8 cellular contexts compared by ENCODE assay signal in the genomic region with DNA sequence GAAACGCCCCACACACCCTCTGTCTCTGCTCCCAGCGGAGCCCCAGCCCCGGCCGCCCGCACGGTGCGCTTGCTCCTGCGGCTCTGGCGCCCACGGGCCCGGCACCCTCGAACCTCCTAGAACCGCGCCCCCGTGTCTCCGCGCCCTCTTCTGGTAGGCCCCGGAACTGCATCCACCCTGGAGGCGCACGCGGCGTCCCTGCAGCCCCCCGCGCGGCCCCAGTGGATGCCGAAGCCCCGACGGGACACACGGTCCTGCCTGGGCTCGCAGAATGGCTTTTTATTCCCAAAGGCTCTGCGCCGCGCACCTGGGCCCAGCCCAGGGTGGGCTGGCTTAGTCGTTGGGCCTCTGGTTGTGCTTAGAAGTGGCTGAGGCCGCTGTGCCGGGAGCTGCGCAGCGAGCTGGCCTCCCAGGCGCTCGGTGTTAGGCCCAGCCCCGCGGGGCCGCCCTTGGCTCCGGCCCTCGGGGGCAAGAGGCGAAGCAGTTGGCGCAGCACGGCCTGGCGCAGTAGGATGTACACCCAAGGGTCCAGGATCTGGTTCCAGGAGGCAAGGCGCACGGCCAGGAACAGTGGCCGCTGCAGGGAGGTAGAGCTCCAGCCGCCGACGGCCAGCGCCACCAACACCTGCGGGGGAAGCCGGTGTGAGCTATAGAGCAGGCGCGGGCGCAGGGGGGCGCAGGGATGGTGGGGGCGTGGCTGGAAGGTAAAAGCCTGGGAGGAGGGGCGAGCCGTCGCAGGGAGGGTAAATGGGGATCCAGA. TPM values are rescaled to one million over a fixed set of nuclear protein-coding genes. Genes with fewer than 3 reads are reported as not detected.
A peak's percentile ranks its signal among the peaks of the same experiment; 100 is the strongest.
DNase-seq lines count a peak whose midpoint lies in the region; ATAC-seq, FAIRE-seq and TF ChIP-seq lines count a peak whose summit lies in the region.

No MANE protein-coding gene starts in this region.

- peak overlapping the region; percentile 42 for H3K4me2 ChIP-seq in HepG2 (ENCODE audit: low read depth, low read length)

- WGBS in HepG2 (ENCODE audit: low lambda C conversion rate), result 66% methylated on average over 26 of the region's 66 CpGs

- peak; percentile 29 for DNase-seq in NCI-H1694 (lab: John Stamatoyannopoulos, UW)
- DNase-seq in activated CD4-positive, alpha-beta T cell treated with anti-CD3 and anti-CD28 coated beads for 4 hours, result peak; percentile 82 to 88
- DNase-seq in chondrocyte (ENCODE audit: low spot score), result no peak
- DNase-seq in HepG2 (ENCODE audit: low spot score), result no peak
- peak; percentile 78 for DNase-seq in stimulated activated CD8-positive, alpha-beta memory T cell treated with anti-CD3 and anti-CD28 coated beads, Interleukin-12 subunit alpha, Interleukin-12 subunit beta, amount 100 ng/mL, for 1 hour (ENCODE audit: low read depth)

- no TSS peak for BruUV-seq in HepG2 (replicated peaks; lab: Mats Ljungman, UMichigan)

- H3K4me3 Mint-ChIP-seq in chondrocyte (ENCODE audit: unreplicated experiment), result no peak overlapping the region

- H3K4me1 Mint-ChIP-seq in chondrocyte (ENCODE audit: low read depth), result peaks cover 35% of the 10 kb centered on the region

- FAIRE-seq in HepG2 (lab: Jason Lieb, UNC), result no peak

- CTCF ChIA-PET in HepG2 (lab: Yijun Ruan, JAX; ENCODE audit: low intra/inter-chr PET ratio, low total read pairs), result no interaction called here

- POLR2A ChIA-PET in HepG2 (lab: Yijun Ruan, JAX), result interaction anchor here (1.0 kb wide), 1 partner anchor 46 kb away, joined by 3 read pairs; a partner anchor contains a TSS

- H3K9me3 ChIP-seq in HepG2 (ENCODE audit: low read length), result no peaks in the 10 kb centered on the region

- in situ Hi-C loops in HepG2 (cut with HindIII; ENCODE audit: extremely low pct_ligation_motif_present, low pct_unique_long_range_greater_than_20kb), result no loop called here

- H3K9me3 Mint-ChIP-seq in chondrocyte (ENCODE audit: low read depth), result no peaks in the 10 kb centered on the region

- TF ChIP-seq RAD21 in HepG2 (CRISPR knock-in tag; IDR thresholded peaks at IDR 0.05), result peak; percentile 73

- H3K4me3 ChIP-seq in HepG2 (replicated peaks in 1 of 3; ENCODE audit: insufficient read depth in 1 of 3, low read depth in 2 of 3, low read length in 3 of 3), result peak overlapping the region in 1 of 3 experiments; percentile 23; a peak in 1 of 6 replicates

- intact Hi-C loops in HepG2 (cut with micrococcal nuclease; ENCODE audit: unreplicated experiment), result no loop called here

- H3K9ac ChIP-seq in HepG2 (ENCODE audit: insufficient read depth, low read depth, low read length), result 0 out of 2 replicates have a peak overlapping the region, but pooled peaks have one; percentile 1

- H3K27ac ChIP-seq in HepG2 (ENCODE audit: extremely low read length, insufficient read depth, low read length), result no peak overlapping the region

- H4K20me1 ChIP-seq in HepG2 (ENCODE audit: insufficient read depth, low read length), result no peaks in the 10 kb centered on the region

- TF ChIP-seq EP300 in HepG2 (IDR thresholded peaks at IDR 0.05; ENCODE audit: low read depth in 2 of 2, low read length in 2 of 2) (no peak), HepG2 (CRISPR knock-in tag; IDR thresholded peaks at IDR 0.05; ENCODE audit: borderline replicate concordance) (no peak)

- no peaks in the 10 kb centered on the region; a peak in 1 of 5 replicates for H3K27me3 ChIP-seq in HepG2 (ENCODE audit: control insufficient read depth in 1 of 2, insufficient read depth in 2 of 2, low read length in 2 of 2)

- TF ChIP-seq POLR2A in HepG2 (IDR thresholded peaks at IDR 0.05; ENCODE audit: insufficient read depth in 1 of 2, low read depth in 2 of 2, low read length in 2 of 2), result no peak

- H3K36me3 ChIP-seq in HepG2 (replicated peaks in 1 of 2; ENCODE audit: control insufficient read depth in 1 of 2, insufficient read depth in 2 of 2, low read length in 2 of 2), result peaks cover 0 to 2% of the 10 kb centered on the region in 2 experiments

- H3K4me1 ChIP-seq in HepG2 (ENCODE audit: insufficient read depth, low read length), result peaks cover 20% of the 10 kb centered on the region

- H2AFZ ChIP-seq in HepG2 (ENCODE audit: low read length), result no peak overlapping the region

- no peaks in the 10 kb centered on the region for H3K79me2 ChIP-seq in HepG2 (ENCODE audit: insufficient read depth, low read length)

- H3K36me3 Mint-ChIP-seq in chondrocyte (ENCODE audit: low read depth), result peaks cover 5% of the 10 kb centered on the region

- H3K27ac Mint-ChIP-seq in chondrocyte (ENCODE audit: unreplicated experiment), result no peak overlapping the region

- H3K27me3 Mint-ChIP-seq in chondrocyte (ENCODE audit: low read depth), result no peaks in the 10 kb centered on the region

- TF ChIP-seq CTCF in GM12874 (IDR thresholded peaks at IDR 0.05; ENCODE audit: insufficient read depth, low read depth, low read length) (peak; percentile 99), chondrocyte (IDR thresholded peaks at IDR 0.05) (peak; percentile 99), HepG2 (CRISPR knock-in tag; IDR thresholded peaks at IDR 0.05) (peak; percentile 88)

- ATAC-seq in HepG2 (peak; percentile 58), GM21526 (IDR thresholded peaks at IDR 0.05; ENCODE audit: low FRiP score, unreplicated experiment) (no peak), HG03457 (IDR thresholded peaks at IDR 0.05; ENCODE audit: unreplicated experiment) (no peak)

RNA-seq across cellular contexts. Expression of a gene that starts 2.8 kb away (rescaled TPM):
- total RNA-seq in chondrocyte (0.29 to 1.6 TPM (median 1.4 TPM) in 3 replicates), HepG2 (2016; rRNA removed; fragmentation: Illumina TruSeq; extraction: Trizol) (not detected in 2 replicates)
- total RNA-seq in HepG2 (2016; cell fraction: cytosol; rRNA removed; fragmentation: Illumina TruSeq; extraction: Trizol; ENCODE audit: low read depth), result 0.18 TPM in 1 of 2 replicates, not detected in the other
- total RNA-seq in HepG2 (2016; cell fraction: insoluble cytoplasmic fraction; rRNA removed; fragmentation: Illumina TruSeq; extraction: Trizol), result not detected in 2 replicates
- total RNA-seq in HepG2 (2016; cell fraction: membrane; rRNA removed; fragmentation: Illumina TruSeq; extraction: Trizol), result 0.14 and 0.15 TPM in 2 replicates
- not detected in 2 replicates for total RNA-seq in HepG2 (2016; cell fraction: nucleus; rRNA removed; fragmentation: Illumina TruSeq; extraction: Trizol)
- 0.13 and 0.24 TPM in 2 replicates for polyA plus RNA-seq in HepG2 (2011; rRNA removed)
- 0.14 and 0.27 TPM in 2 replicates for polyA plus RNA-seq in HepG2 (2011; cell fraction: cytosol; rRNA removed)
- polyA plus RNA-seq in HepG2 (2011; cell fraction: nucleus; rRNA removed), result 0.14 and 0.21 TPM in 2 replicates
- polyA plus RNA-seq in HepG2 (2012), result not detected in 2 replicates
- polyA plus RNA-seq in HepG2 (2016; cell fraction: cytosol; fragmentation: Illumina TruSeq; extraction: Trizol; ENCODE audit: low read depth), result 0.09 TPM in 1 of 2 replicates, not detected in the other
- polyA plus RNA-seq in HepG2 (2016; cell fraction: insoluble cytoplasmic fraction; fragmentation: Illumina TruSeq; extraction: Trizol; ENCODE audit: low read depth), result not detected in 2 replicates
- not detected in 2 replicates for polyA plus RNA-seq in HepG2 (2016; cell fraction: membrane; fragmentation: Illumina TruSeq; extraction: Trizol; ENCODE audit: low read depth)
- 0.44 TPM in 1 of 2 replicates, not detected in the other for polyA plus RNA-seq in HepG2 (2016; cell fraction: nucleus; fragmentation: Illumina TruSeq; extraction: Trizol; ENCODE audit: insufficient read depth, low read depth)
- 0.24 TPM in 1 of 2 replicates, not detected in the other for polyA minus RNA-seq in HepG2 (2011; rRNA and poly(A)+ RNA removed; ENCODE audit: low replicate concordance)
- not detected in 2 replicates for polyA minus RNA-seq in HepG2 (2011; cell fraction: cytosol; rRNA and poly(A)+ RNA removed)
- not detected in 2 replicates for polyA minus RNA-seq in HepG2 (2011; cell fraction: nucleus; rRNA and poly(A)+ RNA removed)

RNA-seq across cellular contexts. Expression of a gene that starts 23.5 kb away (rescaled TPM):
- 83.7 to 107 TPM (median 99.6 TPM) in 3 replicates for total RNA-seq in chondrocyte
- 44.3 and 48.1 TPM in 2 replicates for total RNA-seq in HepG2 (2016; rRNA removed; fragmentation: Illumina TruSeq; extraction: Trizol)
- 24.7 and 30.5 TPM in 2 replicates for total RNA-seq in HepG2 (2016; cell fraction: cytosol; rRNA removed; fragmentation: Illumina TruSeq; extraction: Trizol; ENCODE audit: low read depth)
- 46.7 and 53.0 TPM in 2 replicates for total RNA-seq in HepG2 (2016; cell fraction: insoluble cytoplasmic fraction; rRNA removed; fragmentation: Illumina TruSeq; extraction: Trizol)
- total RNA-seq in HepG2 (2016; cell fraction: membrane; rRNA removed; fragmentation: Illumina TruSeq; extraction: Trizol), result 34.5 and 47.8 TPM in 2 replicates
- total RNA-seq in HepG2 (2016; cell fraction: nucleus; rRNA removed; fragmentation: Illumina TruSeq; extraction: Trizol), result 19.0 and 25.5 TPM in 2 replicates
- 27.1 and 32.8 TPM in 2 replicates for polyA plus RNA-seq in HepG2 (2011; rRNA removed)
- polyA plus RNA-seq in HepG2 (2011; cell fraction: cytosol; rRNA removed), result 26.8 and 37.9 TPM in 2 replicates
- 27.4 and 33.0 TPM in 2 replicates for polyA plus RNA-seq in HepG2 (2011; cell fraction: nucleus; rRNA removed)
- 13.4 and 20.7 TPM in 2 replicates for polyA plus RNA-seq in HepG2 (2012)
- polyA plus RNA-seq in HepG2 (2016; cell fraction: cytosol; fragmentation: Illumina TruSeq; extraction: Trizol; ENCODE audit: low read depth), result 24.6 and 33.2 TPM in 2 replicates
- 49.5 and 56.2 TPM in 2 replicates for polyA plus RNA-seq in HepG2 (2016; cell fraction: insoluble cytoplasmic fraction; fragmentation: Illumina TruSeq; extraction: Trizol; ENCODE audit: low read depth)
- 38.6 and 41.5 TPM in 2 replicates for polyA plus RNA-seq in HepG2 (2016; cell fraction: membrane; fragmentation: Illumina TruSeq; extraction: Trizol; ENCODE audit: low read depth)
- 48.3 and 51.4 TPM in 2 replicates for polyA plus RNA-seq in HepG2 (2016; cell fraction: nucleus; fragmentation: Illumina TruSeq; extraction: Trizol; ENCODE audit: insufficient read depth, low read depth)
- 30.0 and 63.8 TPM in 2 replicates for polyA minus RNA-seq in HepG2 (2011; rRNA and poly(A)+ RNA removed; ENCODE audit: low replicate concordance)
- polyA minus RNA-seq in HepG2 (2011; cell fraction: cytosol; rRNA and poly(A)+ RNA removed), result 17.9 and 20.6 TPM in 2 replicates
- polyA minus RNA-seq in HepG2 (2011; cell fraction: nucleus; rRNA and poly(A)+ RNA removed), result 9.7 and 11.3 TPM in 2 replicates

RNA-seq across cellular contexts. Expression of a gene that starts 39.3 kb away (rescaled TPM):
- total RNA-seq in chondrocyte (112 to 204 TPM (median 195 TPM) in 3 replicates), HepG2 (2016; rRNA removed; fragmentation: Illumina TruSeq; extraction: Trizol) (46.5 and 54.5 TPM in 2 replicates)
- 74.4 and 78.2 TPM in 2 replicates for total RNA-seq in HepG2 (2016; cell fraction: cytosol; rRNA removed; fragmentation: Illumina TruSeq; extraction: Trizol; ENCODE audit: low read depth)
- total RNA-seq in HepG2 (2016; cell fraction: insoluble cytoplasmic fraction; rRNA removed; fragmentation: Illumina TruSeq; extraction: Trizol), result 36.1 and 53.0 TPM in 2 replicates
- total RNA-seq in HepG2 (2016; cell fraction: membrane; rRNA removed; fragmentation: Illumina TruSeq; extraction: Trizol), result 120 and 131 TPM in 2 replicates
- 29.1 and 29.6 TPM in 2 replicates for total RNA-seq in HepG2 (2016; cell fraction: nucleus; rRNA removed; fragmentation: Illumina TruSeq; extraction: Trizol)
- polyA plus RNA-seq in HepG2 (2011; rRNA removed), result 45.7 and 48.2 TPM in 2 replicates
- polyA plus RNA-seq in HepG2 (2011; cell fraction: cytosol; rRNA removed), result 48.8 and 73.1 TPM in 2 replicates
- polyA plus RNA-seq in HepG2 (2011; cell fraction: nucleus; rRNA removed), result 78.9 and 92.6 TPM in 2 replicates
- 40.5 and 49.8 TPM in 2 replicates for polyA plus RNA-seq in HepG2 (2012)
- 89.7 and 95.6 TPM in 2 replicates for polyA plus RNA-seq in HepG2 (2016; cell fraction: cytosol; fragmentation: Illumina TruSeq; extraction: Trizol; ENCODE audit: low read depth)
- 45.9 and 57.2 TPM in 2 replicates for polyA plus RNA-seq in HepG2 (2016; cell fraction: insoluble cytoplasmic fraction; fragmentation: Illumina TruSeq; extraction: Trizol; ENCODE audit: low read depth)
- 121 and 146 TPM in 2 replicates for polyA plus RNA-seq in HepG2 (2016; cell fraction: membrane; fragmentation: Illumina TruSeq; extraction: Trizol; ENCODE audit: low read depth)
- 61.0 and 63.7 TPM in 2 replicates for polyA plus RNA-seq in HepG2 (2016; cell fraction: nucleus; fragmentation: Illumina TruSeq; extraction: Trizol; ENCODE audit: insufficient read depth, low read depth)
- polyA minus RNA-seq in HepG2 (2011; rRNA and poly(A)+ RNA removed; ENCODE audit: low replicate concordance), result 114 and 142 TPM in 2 replicates
- polyA minus RNA-seq in HepG2 (2011; cell fraction: cytosol; rRNA and poly(A)+ RNA removed), result 48.8 and 53.1 TPM in 2 replicates
- 13.8 and 17.4 TPM in 2 replicates for polyA minus RNA-seq in HepG2 (2011; cell fraction: nucleus; rRNA and poly(A)+ RNA removed)

RNA-seq across cellular contexts. Expression of a gene that starts 45.8 kb away (rescaled TPM):
- total RNA-seq in chondrocyte (63.1 to 85.1 TPM (median 77.2 TPM) in 3 replicates), HepG2 (2016; rRNA removed; fragmentation: Illumina TruSeq; extraction: Trizol) (87.5 and 101 TPM in 2 replicates)
- 43.8 and 48.3 TPM in 2 replicates for total RNA-seq in HepG2 (2016; cell fraction: cytosol; rRNA removed; fragmentation: Illumina TruSeq; extraction: Trizol; ENCODE audit: low read depth)
- total RNA-seq in HepG2 (2016; cell fraction: insoluble cytoplasmic fraction; rRNA removed; fragmentation: Illumina TruSeq; extraction: Trizol), result 87.7 and 97.3 TPM in 2 replicates
- total RNA-seq in HepG2 (2016; cell fraction: membrane; rRNA removed; fragmentation: Illumina TruSeq; extraction: Trizol), result 100 and 105 TPM in 2 replicates
- total RNA-seq in HepG2 (2016; cell fraction: nucleus; rRNA removed; fragmentation: Illumina TruSeq; extraction: Trizol), result 40.6 and 45.4 TPM in 2 replicates
- 97.3 and 108 TPM in 2 replicates for polyA plus RNA-seq in HepG2 (2011; rRNA removed)
- polyA plus RNA-seq in HepG2 (2011; cell fraction: cytosol; rRNA removed), result 90.1 and 116 TPM in 2 replicates
- polyA plus RNA-seq in HepG2 (2011; cell fraction: nucleus; rRNA removed), result 41.8 and 55.7 TPM in 2 replicates
- 45.3 and 99.6 TPM in 2 replicates for polyA plus RNA-seq in HepG2 (2012)
- polyA plus RNA-seq in HepG2 (2016; cell fraction: cytosol; fragmentation: Illumina TruSeq; extraction: Trizol; ENCODE audit: low read depth), result 43.8 and 48.0 TPM in 2 replicates
- polyA plus RNA-seq in HepG2 (2016; cell fraction: insoluble cytoplasmic fraction; fragmentation: Illumina TruSeq; extraction: Trizol; ENCODE audit: low read depth), result 139 and 144 TPM in 2 replicates
- polyA plus RNA-seq in HepG2 (2016; cell fraction: membrane; fragmentation: Illumina TruSeq; extraction: Trizol; ENCODE audit: low read depth), result 72.7 and 75.0 TPM in 2 replicates
- polyA plus RNA-seq in HepG2 (2016; cell fraction: nucleus; fragmentation: Illumina TruSeq; extraction: Trizol; ENCODE audit: insufficient read depth, low read depth), result 76.4 and 83.8 TPM in 2 replicates
- 94.0 and 151 TPM in 2 replicates for polyA minus RNA-seq in HepG2 (2011; rRNA and poly(A)+ RNA removed; ENCODE audit: low replicate concordance)
- 34.2 and 35.4 TPM in 2 replicates for polyA minus RNA-seq in HepG2 (2011; cell fraction: cytosol; rRNA and poly(A)+ RNA removed)
- polyA minus RNA-seq in HepG2 (2011; cell fraction: nucleus; rRNA and poly(A)+ RNA removed), result 42.7 and 47.7 TPM in 2 replicates

RNA-seq across cellular contexts. Expression of a gene that starts 53.2 kb away (rescaled TPM):
- 51.4 to 58.5 TPM (median 51.8 TPM) in 3 replicates for total RNA-seq in chondrocyte
- 90.4 and 98.1 TPM in 2 replicates for total RNA-seq in HepG2 (2016; rRNA removed; fragmentation: Illumina TruSeq; extraction: Trizol)
- total RNA-seq in HepG2 (2016; cell fraction: cytosol; rRNA removed; fragmentation: Illumina TruSeq; extraction: Trizol; ENCODE audit: low read depth), result 41.5 and 49.2 TPM in 2 replicates
- total RNA-seq in HepG2 (2016; cell fraction: insoluble cytoplasmic fraction; rRNA removed; fragmentation: Illumina TruSeq; extraction: Trizol), result 93.0 and 97.0 TPM in 2 replicates
- total RNA-seq in HepG2 (2016; cell fraction: membrane; rRNA removed; fragmentation: Illumina TruSeq; extraction: Trizol), result 38.7 and 40.2 TPM in 2 replicates
- 72.8 and 77.3 TPM in 2 replicates for total RNA-seq in HepG2 (2016; cell fraction: nucleus; rRNA removed; fragmentation: Illumina TruSeq; extraction: Trizol)
- polyA plus RNA-seq in HepG2 (2011; rRNA removed), result 34.6 and 37.1 TPM in 2 replicates
- 16.5 and 25.4 TPM in 2 replicates for polyA plus RNA-seq in HepG2 (2011; cell fraction: cytosol; rRNA removed)
- 252 and 355 TPM in 2 replicates for polyA plus RNA-seq in HepG2 (2011; cell fraction: nucleus; rRNA removed)
- polyA plus RNA-seq in HepG2 (2012), result 27.4 and 34.2 TPM in 2 replicates
- polyA plus RNA-seq in HepG2 (2016; cell fraction: cytosol; fragmentation: Illumina TruSeq; extraction: Trizol; ENCODE audit: low read depth), result 31.0 and 31.5 TPM in 2 replicates
- polyA plus RNA-seq in HepG2 (2016; cell fraction: insoluble cytoplasmic fraction; fragmentation: Illumina TruSeq; extraction: Trizol; ENCODE audit: low read depth), result 92.8 and 92.9 TPM in 2 replicates
- polyA plus RNA-seq in HepG2 (2016; cell fraction: membrane; fragmentation: Illumina TruSeq; extraction: Trizol; ENCODE audit: low read depth), result 27.7 and 29.4 TPM in 2 replicates
- 163 and 168 TPM in 2 replicates for polyA plus RNA-seq in HepG2 (2016; cell fraction: nucleus; fragmentation: Illumina TruSeq; extraction: Trizol; ENCODE audit: insufficient read depth, low read depth)
- 45.0 and 198 TPM in 2 replicates for polyA minus RNA-seq in HepG2 (2011; rRNA and poly(A)+ RNA removed; ENCODE audit: low replicate concordance)
- polyA minus RNA-seq in HepG2 (2011; cell fraction: cytosol; rRNA and poly(A)+ RNA removed), result 8.9 and 15.4 TPM in 2 replicates
- 33.9 and 40.9 TPM in 2 replicates for polyA minus RNA-seq in HepG2 (2011; cell fraction: nucleus; rRNA and poly(A)+ RNA removed)

Comparison
In these comparisons a context has a peak if more than half of its experiments do, and no peak if none do; other contexts are left out.
1. DNase-seq: peak in NCI-H1694 (single experiment), activated CD4-positive, alpha-beta T cell treated with anti-CD3 and anti-CD28 coated beads for 4 hours (2 of 2) and stimulated activated CD8-positive, alpha-beta memory T cell treated with anti-CD3 and anti-CD28 coated beads, Interleukin-12 subunit alpha, Interleukin-12 subunit beta, amount 100 ng/mL, for 1 hour (single experiment); none in chondrocyte (single experiment) and HepG2 (single experiment).
2. Peak in every context shown above with its lines, with median percentiles within 50 percentile points of each other: CTCF ChIP-seq.